1 cellular context compared by ENCODE assay signal in genomic region chr1:30102605-30103004, GRCh38.
TF ChIP-seq lines count a peak whose summit lies in the region.

No MANE protein-coding gene starts in this region.

TF ChIP-seq in H1, 55 proteins besides CTCF, POLR2A, EP300 and RAD21 (continued from another document):
- TF ChIP-seq TAF7 (optimal IDR thresholded peaks at IDR 0.05; ENCODE audit: borderline replicate concordance, low read depth, low read length): no peak
- no peak for TF ChIP-seq MAFK (IDR thresholded peaks at IDR 0.05; ENCODE audit: low read depth, low read length)
- TF ChIP-seq BACH1 (IDR thresholded peaks at IDR 0.05; ENCODE audit: low read length): no peak
- no peak for TF ChIP-seq USF2 (IDR thresholded peaks at IDR 0.05; ENCODE audit: low read length)
- TF ChIP-seq CHD1 (IDR thresholded peaks at IDR 0.05; ENCODE audit: low read depth, low read length): no peak
- no peak for TF ChIP-seq SIX5 (IDR thresholded peaks at IDR 0.05; ENCODE audit: low read depth, low read length)
- TF ChIP-seq EGR1 (IDR thresholded peaks at IDR 0.05; ENCODE audit: borderline replicate concordance, low read depth, low read length): no peak
